8 cellular contexts compared by ENCODE assay signal in genomic region chr4:15002659-15003440, GRCh38. TPM values are rescaled to one million over a fixed set of nuclear protein-coding genes. Genes with fewer than 3 reads are reported as not detected.
A peak's percentile ranks its signal among the peaks of the same experiment; 100 is the strongest.
DNase-seq lines count a peak whose midpoint lies in the region; ATAC-seq, FAIRE-seq and TF ChIP-seq lines count a peak whose summit lies in the region.

No MANE protein-coding gene starts in this region.

- H3K36me3 ChIP-seq in pancreas, result peaks cover 0 to 3% (median 0%) of the 10 kb centered on the region in 3 donors
- no peaks in the 10 kb centered on the region for H3K36me3 ChIP-seq in tibial artery

- peak overlapping the region; percentile 97 to 100 (median 99) for H3K27ac ChIP-seq in pancreas
- peak overlapping the region; percentile 99 to 100 for H3K27ac ChIP-seq in tibial artery

- no peaks in the 10 kb centered on the region for H3K9me3 Mint-ChIP-seq in activated naive CD8-positive, alpha-beta T cell treated with anti-CD3 and anti-CD28 coated beads for 36 hours

- TF ChIP-seq CTCF in pancreas (IDR thresholded peaks at IDR 0.05), result no peak
- TF ChIP-seq CTCF in tibial artery (IDR thresholded peaks at IDR 0.05), result no peak

- no peaks in the 10 kb centered on the region for H3K36me3 Mint-ChIP-seq in activated naive CD8-positive, alpha-beta T cell treated with anti-CD3 and anti-CD28 coated beads for 36 hours

- H3K27me3 ChIP-seq in pancreas (no peaks in the 10 kb centered on the region), tibial artery (no peaks in the 10 kb centered on the region)

- H3K4me3 Mint-ChIP-seq in activated naive CD8-positive, alpha-beta T cell treated with anti-CD3 and anti-CD28 coated beads for 36 hours, result peak overlapping the region; percentile 85

- peak overlapping the region; percentile 77 to 97 (median 88) for H3K4me3 ChIP-seq in pancreas
- H3K4me3 ChIP-seq in tibial artery, result peak overlapping the region; percentile 93 to 95

- WGBS in pancreas, 2 donors, result 1% methylated on average over 66 to 81 of the region's 81 CpGs

- no peak for FAIRE-seq in pancreas (lab: Jason Lieb, UNC)

- peaks cover 12 to 15% (median 12%) of the 10 kb centered on the region in 3 donors for H3K4me1 ChIP-seq in pancreas
- H3K4me1 ChIP-seq in tibial artery, result peaks cover 0 to 28% (median 3%) of the 10 kb centered on the region in 4 donors

- H3K27me3 Mint-ChIP-seq in activated naive CD8-positive, alpha-beta T cell treated with anti-CD3 and anti-CD28 coated beads for 36 hours, result no peaks in the 10 kb centered on the region

- peak; percentile 16 for ATAC-seq in GM21737 (IDR thresholded peaks at IDR 0.05; ENCODE audit: unreplicated experiment)
- peak; percentile 42 for ATAC-seq in Right ventricle myocardium inferior
- peak; percentile 23 to 43 (median 36) for ATAC-seq in pancreas

- DNase-seq in Daoy (ENCODE audit: low read depth) (peak; percentile 75), KG1 (lab: John Stamatoyannopoulos, UW) (peak; percentile 78), SKM-1 treated with dmso at 0.1 percent for 144 hours (lab: John Stamatoyannopoulos, UW; ENCODE audit: unreplicated experiment) (peak; percentile 87), Right ventricle myocardium inferior (ENCODE audit: missing footprints) (peak; percentile 94), pancreas (peak; percentile 65 to 84 (median 78)), tibial artery (peak; percentile 80 to 90)
- peak; percentile 72 for DNase-seq in activated naive CD8-positive, alpha-beta T cell treated with anti-CD3 and anti-CD28 coated beads for 36 hours

- peak overlapping the region; percentile 91 for H3K27ac Mint-ChIP-seq in activated naive CD8-positive, alpha-beta T cell treated with anti-CD3 and anti-CD28 coated beads for 36 hours

- intact Hi-C loops in Right ventricle myocardium inferior (cut with DNase I) (loop anchor here (1.0 to 10.0 kb wide), 5 partner anchors 87 to 538 kb away; no protein-coding TSS in a partner anchor), pancreas (cut with DNase I) (no loop called here), tibial artery (cut with DNase I; ENCODE audit: low total_unique reads) (loop anchor here (1.0 to 10.0 kb wide), 3 partner anchors 148 to 652 kb away; partner anchors contain the start of genes C1QTNF7 and FBXL5)

- H3K4me1 Mint-ChIP-seq in activated naive CD8-positive, alpha-beta T cell treated with anti-CD3 and anti-CD28 coated beads for 36 hours, result peaks cover 21% of the 10 kb centered on the region

- no peaks in the 10 kb centered on the region for H3K9me3 ChIP-seq in pancreas
- H3K9me3 ChIP-seq in tibial artery, result no peaks in the 10 kb centered on the region

RNA-seq across cellular contexts. Expression of gene CPEB2, which starts 0.6 kb away (rescaled TPM):
- 1.1 and 3.3 TPM in 2 replicates for total RNA-seq in Daoy (2014; rRNA removed; shearing (Covaris generic))
- total RNA-seq in activated naive CD8-positive, alpha-beta T cell treated with anti-CD3 and anti-CD28 coated beads for 36 hours, result 1 to 10 TPM; 3.0 to 4.0 TPM
- total RNA-seq in Right ventricle myocardium inferior, result 23.7 TPM
- total RNA-seq in pancreas, result 1 to 10 TPM; 5.3 to 9.2 (median 6.8) TPM
- 1 to 10 TPM; 1.7 to 3.9 TPM for polyA plus RNA-seq in pancreas

Comparison
In these comparisons a context has a peak if more than half of its experiments do, and no peak if none do; other contexts are left out.
1. Peak in every context shown above with its lines: DNase-seq, ATAC-seq, H3K4me3 ChIP-seq and H3K27ac ChIP-seq.
2. intact Hi-C loops: an anchor here in Right ventricle myocardium inferior (1.0 to 10.0 kb wide) and tibial artery (1.0 to 10.0 kb wide); none called in pancreas.